In the genomic region with DNA sequence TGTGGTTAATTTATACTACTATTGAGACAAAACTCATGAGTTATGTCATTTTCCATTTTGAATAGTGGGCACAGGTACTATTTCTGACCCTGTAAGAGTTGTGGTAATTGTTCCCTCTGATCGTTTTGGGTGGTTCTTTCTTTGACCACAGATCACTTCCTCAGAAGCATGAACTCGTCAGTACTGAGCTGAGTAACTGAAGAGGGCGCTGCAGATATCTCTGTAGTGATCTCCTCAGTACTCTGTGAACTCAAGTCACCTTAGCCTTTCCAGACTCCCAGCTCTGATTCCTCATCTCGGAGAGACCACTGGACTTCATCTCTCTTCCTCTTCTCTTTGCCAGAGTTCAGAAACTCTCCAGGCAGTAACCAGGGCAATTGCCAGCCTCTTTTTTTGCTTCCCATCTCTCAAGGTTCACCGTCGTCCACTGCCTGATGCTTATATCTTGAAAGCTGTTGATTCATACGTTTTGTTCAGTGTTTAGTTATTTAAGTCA, we compare ENCODE assay signal across 1 cellular context.
TF ChIP-seq lines count a peak whose summit lies in the region.

No MANE protein-coding gene starts in this region.

TF ChIP-seq in SK-N-SH treated with all-trans-retinoic acid at 6 μM for 48 hours, 23 proteins besides CTCF, POLR2A, EP300 and RAD21 (continued from another document):
- TF ChIP-seq, protein P1, sequence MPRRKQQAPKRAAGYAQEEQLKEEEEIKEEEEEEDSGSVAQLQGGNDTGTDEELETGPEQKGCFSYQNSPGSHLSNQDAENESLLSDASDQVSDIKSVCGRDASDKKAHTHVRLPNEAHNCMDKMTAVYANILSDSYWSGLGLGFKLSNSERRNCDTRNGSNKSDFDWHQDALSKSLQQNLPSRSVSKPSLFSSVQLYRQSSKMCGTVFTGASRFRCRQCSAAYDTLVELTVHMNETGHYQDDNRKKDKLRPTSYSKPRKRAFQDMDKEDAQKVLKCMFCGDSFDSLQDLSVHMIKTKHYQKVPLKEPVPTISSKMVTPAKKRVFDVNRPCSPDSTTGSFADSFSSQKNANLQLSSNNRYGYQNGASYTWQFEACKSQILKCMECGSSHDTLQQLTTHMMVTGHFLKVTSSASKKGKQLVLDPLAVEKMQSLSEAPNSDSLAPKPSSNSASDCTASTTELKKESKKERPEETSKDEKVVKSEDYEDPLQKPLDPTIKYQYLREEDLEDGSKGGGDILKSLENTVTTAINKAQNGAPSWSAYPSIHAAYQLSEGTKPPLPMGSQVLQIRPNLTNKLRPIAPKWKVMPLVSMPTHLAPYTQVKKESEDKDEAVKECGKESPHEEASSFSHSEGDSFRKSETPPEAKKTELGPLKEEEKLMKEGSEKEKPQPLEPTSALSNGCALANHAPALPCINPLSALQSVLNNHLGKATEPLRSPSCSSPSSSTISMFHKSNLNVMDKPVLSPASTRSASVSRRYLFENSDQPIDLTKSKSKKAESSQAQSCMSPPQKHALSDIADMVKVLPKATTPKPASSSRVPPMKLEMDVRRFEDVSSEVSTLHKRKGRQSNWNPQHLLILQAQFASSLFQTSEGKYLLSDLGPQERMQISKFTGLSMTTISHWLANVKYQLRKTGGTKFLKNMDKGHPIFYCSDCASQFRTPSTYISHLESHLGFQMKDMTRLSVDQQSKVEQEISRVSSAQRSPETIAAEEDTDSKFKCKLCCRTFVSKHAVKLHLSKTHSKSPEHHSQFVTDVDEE (CRISPR knock-in tag; IDR thresholded peaks at IDR 0.05): no peak
- no peak for TF ChIP-seq RARB (CRISPR knock-in tag; IDR thresholded peaks at IDR 0.05)
- TF ChIP-seq ZNF70 (CRISPR knock-in tag; IDR thresholded peaks at IDR 0.05): no peak
- no peak for TF ChIP-seq ISL1 (CRISPR knock-in tag; IDR thresholded peaks at IDR 0.05)
- TF ChIP-seq, protein P2, sequence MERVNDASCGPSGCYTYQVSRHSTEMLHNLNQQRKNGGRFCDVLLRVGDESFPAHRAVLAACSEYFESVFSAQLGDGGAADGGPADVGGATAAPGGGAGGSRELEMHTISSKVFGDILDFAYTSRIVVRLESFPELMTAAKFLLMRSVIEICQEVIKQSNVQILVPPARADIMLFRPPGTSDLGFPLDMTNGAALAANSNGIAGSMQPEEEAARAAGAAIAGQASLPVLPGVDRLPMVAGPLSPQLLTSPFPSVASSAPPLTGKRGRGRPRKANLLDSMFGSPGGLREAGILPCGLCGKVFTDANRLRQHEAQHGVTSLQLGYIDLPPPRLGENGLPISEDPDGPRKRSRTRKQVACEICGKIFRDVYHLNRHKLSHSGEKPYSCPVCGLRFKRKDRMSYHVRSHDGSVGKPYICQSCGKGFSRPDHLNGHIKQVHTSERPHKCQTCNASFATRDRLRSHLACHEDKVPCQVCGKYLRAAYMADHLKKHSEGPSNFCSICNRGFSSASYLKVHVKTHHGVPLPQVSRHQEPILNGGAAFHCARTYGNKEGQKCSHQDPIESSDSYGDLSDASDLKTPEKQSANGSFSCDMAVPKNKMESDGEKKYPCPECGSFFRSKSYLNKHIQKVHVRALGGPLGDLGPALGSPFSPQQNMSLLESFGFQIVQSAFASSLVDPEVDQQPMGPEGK (CRISPR knock-in tag; IDR thresholded peaks at IDR 0.05; ENCODE audit: borderline replicate concordance): no peak
- TF ChIP-seq ZFP3 (CRISPR knock-in tag; IDR thresholded peaks at IDR 0.05): no peak
- no peak for TF ChIP-seq ZFP30 (CRISPR knock-in tag; IDR thresholded peaks at IDR 0.05)
- no peak for TF ChIP-seq SNAI2 (CRISPR knock-in tag; IDR thresholded peaks at IDR 0.05)
- no peak for TF ChIP-seq OSR1 (CRISPR knock-in tag; IDR thresholded peaks at IDR 0.05)
- TF ChIP-seq ZC3H10 (CRISPR knock-in tag; IDR thresholded peaks at IDR 0.05): no peak
- TF ChIP-seq ZNF565 (CRISPR knock-in tag; conservative IDR thresholded peaks at IDR 0.05; ENCODE audit: low read depth): no peak
